In genomic region chr3:120417272-120417911, GRCh38 we compare ENCODE assay signal across 8 cellular contexts. TPM values are rescaled to one million over a fixed set of nuclear protein-coding genes. Genes with fewer than 3 reads are reported as not detected.
DNase-seq lines count a peak whose midpoint lies in the region; ATAC-seq and TF ChIP-seq lines count a peak whose summit lies in the region.

No MANE protein-coding gene starts in this region.

- WGBS in lower leg skin, 2 donors: 1% methylated on average over 9 of the region's 9 CpGs

- TF ChIP-seq CTCF in dorsolateral prefrontal cortex (IDR thresholded peaks at IDR 0.05 in 54 of 56, conservative IDR thresholded peaks at IDR 0.05 in 2 of 56; ENCODE audit: low read depth in 1 of 56, partially characterized antibody in 56 of 56) (peak; percentile 86 to 99 (median 95)), lower leg skin (IDR thresholded peaks at IDR 0.05) (peak in 1 of 3 donors; percentile 71)

- H3K4me3 ChIP-seq in dorsolateral prefrontal cortex (peak overlapping the region; percentile 12 to 63 (median 46)), lower leg skin (ENCODE audit: low read depth, poor library complexity, severe bottlenecking) (no peak overlapping the region)

- peak; percentile 37 to 97 (median 86) for DNase-seq in C1 segment of cervical spinal cord (lab: John Stamatoyannopoulos, UW)
- DNase-seq in NCI-H526 (lab: John Stamatoyannopoulos, UW): peak; percentile 94 to 96
- DNase-seq in activated CD4-positive, alpha-beta T cell treated with anti-CD3 and anti-CD28 coated beads, Interleukin-2, amount 50 U/mL, for 24 hours (ENCODE audit: low read depth in 1 of 2, low spot score in 1 of 2): peak; percentile 50 to 80
- DNase-seq in dorsolateral prefrontal cortex: peak; percentile 77 to 98 (median 93)
- peak; percentile 94 to 97 for DNase-seq in lower leg skin (ENCODE audit: low spot score in 2 of 2)
- DNase-seq in stimulated activated CD4-positive, alpha-beta T cell treated with anti-CD3 and anti-CD28 coated beads, Interleukin-4, amount 100 ng/mL, for 48 hours (ENCODE audit: low read depth in 2 of 2): peak; percentile 78 to 82

- intact Hi-C loops in dorsolateral prefrontal cortex (cut with DNase I): loop anchor here (1.0 to 10.0 kb wide), 6 partner anchors 69 to 523 kb away; partner anchors contain the start of gene LRRC58 (in 2 of the 2)
- intact Hi-C loops in lower leg skin (cut with DNase I; ENCODE audit: low total_unique reads): loop anchor here (5.0 kb wide), 2 partner anchors 140 to 175 kb away; no protein-coding TSS in a partner anchor

- H3K27ac ChIP-seq in dorsolateral prefrontal cortex: peak overlapping the region in 57 of 59 donors; percentile 0 to 94 (median 84)

- TF ChIP-seq POLR2A in lower leg skin (IDR thresholded peaks at IDR 0.05): no peak

- H3K27me3 ChIP-seq in dorsolateral prefrontal cortex: no peaks in the 10 kb centered on the region

- ATAC-seq in GM19351 (IDR thresholded peaks at IDR 0.05; ENCODE audit: unreplicated experiment) (peak; percentile 98), HG03520 (IDR thresholded peaks at IDR 0.05; ENCODE audit: unreplicated experiment) (peak; percentile 99)

RNA-seq across cellular contexts. Expression of gene FSTL1, which starts 33.4 kb away (rescaled TPM):
- total RNA-seq in dorsolateral prefrontal cortex: 100 to 1,000 TPM in 4 of 120 experiments, 10 to 100 TPM in 116; 27.6 to 130 (median 46.8) TPM
- total RNA-seq in lower leg skin: 100 to 1,000 TPM in 2 of 4 donors, 10 to 100 TPM in 2; 52.8 to 207 (median 104) TPM
